ENCODE assay signal across 21 cellular contexts in genomic region chr7:41169307-41169706, GRCh38.
DNase-seq lines count a peak whose midpoint lies in the region; FAIRE-seq and TF ChIP-seq lines count a peak whose summit lies in the region.
"Had no signal": no experiment of that assay in that cellular context is flagged by ENCODE, and none has a peak within 500 bp of the region (broad histone marks: within the 10 kb centered on the region; RNA-seq: fewer than 3 reads in every experiment).

No MANE protein-coding gene starts in this region.

- no peaks in the 10 kb centered on the region for H3K36me3 Mint-ChIP-seq in progenitor cell of endocrine pancreas (ENCODE audit: insufficient read depth)

- H3K27ac ChIP-seq in keratinocyte (ENCODE audit: control insufficient read depth, insufficient read depth, low read length): no peak overlapping the region
- no peak overlapping the region for H3K27ac ChIP-seq in ovary
- H3K27ac ChIP-seq in sigmoid colon: no peak overlapping the region
- H3K27ac ChIP-seq: BLaER1, SJCRH30 had no signal

- H3K4me2 ChIP-seq in keratinocyte (ENCODE audit: control insufficient read depth, extremely low read depth, insufficient read depth, low read depth, low read length): no peak overlapping the region
- H3K4me2 ChIP-seq: BLaER1 had no signal

- no peaks in the 10 kb centered on the region for H4K20me1 ChIP-seq in keratinocyte (ENCODE audit: control insufficient read depth, extremely low read depth, insufficient read depth, low read length)
- H4K20me1 ChIP-seq: BLaER1 had no signal

- H3K27me3 Mint-ChIP-seq in progenitor cell of endocrine pancreas: no peaks in the 10 kb centered on the region
- H3K27me3 Mint-ChIP-seq: CD4-positive, alpha-beta T cell had no signal

- H3K4me3 ChIP-seq in keratinocyte (ENCODE audit: control insufficient read depth in 2 of 3, extremely low read depth in 1 of 3, insufficient read depth in 2 of 3, low read depth in 1 of 3, low read length in 3 of 3): no peak overlapping the region
- H3K4me3 ChIP-seq in ovary: no peak overlapping the region
- H3K4me3 ChIP-seq in sigmoid colon: no peak overlapping the region
- H3K4me3 ChIP-seq: BLaER1, SJCRH30 had no signal

- dilution Hi-C loops in keratinocyte (cut with MboI; ENCODE audit: extremely low pct_ligation_motif_present, low sequenced_read_pairs): no loop called here

- no peaks in the 10 kb centered on the region for H3K9me3 ChIP-seq in keratinocyte (ENCODE audit: control insufficient read depth, low read depth, low read length)
- no peaks in the 10 kb centered on the region for H3K9me3 ChIP-seq in ovary
- no peaks in the 10 kb centered on the region for H3K9me3 ChIP-seq in sigmoid colon
- H3K9me3 ChIP-seq: BLaER1, Caco-2, SJCRH30 had no signal

- intact Hi-C loops in ovary (cut with DNase I) (no loop called here), sigmoid colon (cut with DNase I) (no loop called here)

- no peaks in the 10 kb centered on the region for H3K4me1 ChIP-seq in keratinocyte (ENCODE audit: control insufficient read depth, extremely low read depth, insufficient read depth, low read length)
- no peaks in the 10 kb centered on the region for H3K4me1 ChIP-seq in ovary (ENCODE audit: insufficient read depth)
- no peaks in the 10 kb centered on the region for H3K4me1 ChIP-seq in sigmoid colon
- H3K4me1 ChIP-seq: BLaER1, Caco-2, SJCRH30 had no signal

- no peaks in the 10 kb centered on the region for H3K27me3 ChIP-seq in keratinocyte (ENCODE audit: control insufficient read depth, extremely low read depth, insufficient read depth, low read length)
- no peaks in the 10 kb centered on the region for H3K27me3 ChIP-seq in ovary
- H3K27me3 ChIP-seq in sigmoid colon: no peaks in the 10 kb centered on the region
- H3K27me3 ChIP-seq: BLaER1, SJCRH30 had no signal

- no peak overlapping the region for H3K9ac ChIP-seq in keratinocyte (ENCODE audit: control insufficient read depth, extremely low read depth, insufficient read depth, low read length)
- H3K9ac ChIP-seq: BLaER1 had no signal

- peaks cover 10% of the 10 kb centered on the region for H3K9me3 Mint-ChIP-seq in progenitor cell of endocrine pancreas (ENCODE audit: low read depth)
- H3K9me3 Mint-ChIP-seq: CD4-positive, alpha-beta T cell had no signal

- H3K36me3 ChIP-seq in keratinocyte (ENCODE audit: control insufficient read depth in 2 of 2, extremely low read depth in 1 of 2, insufficient read depth in 2 of 2, low read length in 2 of 2) (no peaks in the 10 kb centered on the region), ovary (no peaks in the 10 kb centered on the region), sigmoid colon (no peaks in the 10 kb centered on the region)
- H3K36me3 ChIP-seq: BLaER1, SJCRH30 had no signal

- no peaks in the 10 kb centered on the region for H3K79me2 ChIP-seq in keratinocyte (ENCODE audit: control insufficient read depth, insufficient read depth, low read length)

- H3K9me1 ChIP-seq in keratinocyte (ENCODE audit: control insufficient read depth, extremely low read depth, insufficient read depth, low read length): no peaks in the 10 kb centered on the region

- DNase-seq in M059J (ENCODE audit: low read depth) (peak; percentile 48), dermis microvascular lymphatic vessel endothelial cell (ENCODE audit: low read depth in 2 of 2) (peak; percentile 5 to 77), keratinocyte (ENCODE audit: low read depth, low spot score) (no peak), ovary (no peak), NCI-H1436 treated with DMSO at 0.1 percent for 48 hours (lab: John Stamatoyannopoulos, UW) (no peak), progenitor cell of endocrine pancreas (ENCODE audit: low spot score, unreplicated experiment) (no peak), sigmoid colon (no peak)
- DNase-seq: ACHN; Caco-2; CD4-positive, alpha-beta T cell; GDM1; GOT3; Karpas-422; NCI-H1417; NCI-H187 treated with DMSO at 0.1 percent for 48 hours; NCI-H2107; NCI-H510A treated with DMSO at 0.1 percent for 48 hours; NCI-H748 treated with DMSO at 0.1 percent for 48 hours; SJCRH30 had no signal

- H3K27ac Mint-ChIP-seq in progenitor cell of endocrine pancreas: no peak overlapping the region
- H3K27ac Mint-ChIP-seq: CD4-positive, alpha-beta T cell had no signal

- no peaks in the 10 kb centered on the region for H3K4me1 Mint-ChIP-seq in progenitor cell of endocrine pancreas (ENCODE audit: low read depth)

- 83 to 86% (median 84%) methylated on average over 6 of the region's 6 CpGs for WGBS in ovary, 3 donors
- WGBS in sigmoid colon, 2 donors: 81 to 89% methylated on average over 6 of the region's 6 CpGs

- H2AFZ ChIP-seq in keratinocyte (ENCODE audit: control insufficient read depth, low read length): peak overlapping the region; percentile 2

- TF ChIP-seq CTCF in keratinocyte (optimal IDR thresholded peaks at IDR 0.05 in 1 of 3, IDR thresholded peaks at IDR 0.05 in 1 of 3, conservative IDR thresholded peaks at IDR 0.05 in 1 of 3; ENCODE audit: extremely low read depth in 1 of 3, insufficient read depth in 2 of 3, low read length in 3 of 3) (no peak), ovary (IDR thresholded peaks at IDR 0.05) (no peak), progenitor cell of endocrine pancreas (IDR thresholded peaks at IDR 0.05; ENCODE audit: unreplicated experiment) (no peak), sigmoid colon (IDR thresholded peaks at IDR 0.05) (no peak)

- peak; percentile 53 for FAIRE-seq in keratinocyte (lab: Jason Lieb, UNC)
- FAIRE-seq: GM18507 had no signal

- TF ChIP-seq POLR2A in ovary (IDR thresholded peaks at IDR 0.05): no peak
- no peak for TF ChIP-seq POLR2A in sigmoid colon (IDR thresholded peaks at IDR 0.05)

- H3K4me3 Mint-ChIP-seq in progenitor cell of endocrine pancreas (ENCODE audit: low read depth): no peak overlapping the region
- H3K4me3 Mint-ChIP-seq: CD4-positive, alpha-beta T cell had no signal

- no peak for TF ChIP-seq EP300 in ovary (IDR thresholded peaks at IDR 0.05)
- no peak for TF ChIP-seq EP300 in sigmoid colon (IDR thresholded peaks at IDR 0.05)

Comparison
In these comparisons a context has a peak if more than half of its experiments do, and no peak if none do; other contexts are left out.
1. DNase-seq: peak in M059J (single experiment) and dermis microvascular lymphatic vessel endothelial cell (2 of 2); none in keratinocyte (single experiment), ovary (0 of 5), NCI-H1436 treated with DMSO at 0.1 percent for 48 hours (single experiment), progenitor cell of endocrine pancreas (single experiment) and sigmoid colon (single experiment).